ENCODE assay signal across 10 cellular contexts in genomic region chr15:43516185-43516584, GRCh38. TPM values are rescaled to one million over a fixed set of nuclear protein-coding genes. Genes with fewer than 3 reads are reported as not detected.
DNase-seq lines count a peak whose midpoint lies in the region; ATAC-seq and TF ChIP-seq lines count a peak whose summit lies in the region.
"Had no signal": no experiment of that assay in that cellular context is flagged by ENCODE, and none has a peak within 500 bp of the region (broad histone marks: within the 10 kb centered on the region; RNA-seq: fewer than 3 reads in every experiment).

No MANE protein-coding gene starts in this region.

- CTCF ChIA-PET in AG04449 (lab: Yijun Ruan, JAX) = interaction anchor here (0.8 to 4.2 kb wide), 5 partner anchors 13 to 231 kb away, joined by 3 to 37 read pairs (median 14); partner anchors contain the start of gene TP53BP1

- no peaks in the 10 kb centered on the region for H3K9me3 ChIP-seq in neural progenitor cell (ENCODE audit: low read depth)
- H3K9me3 ChIP-seq in left lung = no peaks in the 10 kb centered on the region

- peaks cover 78% of the 10 kb centered on the region for H3K4me1 Mint-ChIP-seq in neural progenitor cell

- peak overlapping the region; percentile 82 for H3K4me2 ChIP-seq in neural progenitor cell

- POLR2A ChIA-PET in AG04449 (lab: Yijun Ruan, JAX) = interaction anchor here (1.2 to 2.1 kb wide), 4 partner anchors 10 to 277 kb away, joined by 3 to 9 read pairs (median 6); no protein-coding TSS in a partner anchor

- no peaks in the 10 kb centered on the region for H4K20me1 ChIP-seq in neural progenitor cell (ENCODE audit: low read depth)

- no peak overlapping the region for H3K9ac ChIP-seq in neural progenitor cell

- peaks cover 14% of the 10 kb centered on the region for H3K27me3 ChIP-seq in neural progenitor cell
- H3K27me3 ChIP-seq in left lung = peaks cover 0 to 50% of the 10 kb centered on the region in 2 donors

- peaks cover 21% of the 10 kb centered on the region for H3K36me3 Mint-ChIP-seq in neural progenitor cell
- H3K36me3 Mint-ChIP-seq: CD8-positive, alpha-beta T cell had no signal

- peaks cover 27% of the 10 kb centered on the region for H3F3A ChIP-seq in neural progenitor cell (ENCODE audit: low read depth)

- peak overlapping the region; percentile 85 for H3K27ac Mint-ChIP-seq in neural progenitor cell
- H3K27ac Mint-ChIP-seq: CD8-positive, alpha-beta T cell had no signal

- H3K36me3 ChIP-seq in neural progenitor cell (no peaks in the 10 kb centered on the region), left lung (no peaks in the 10 kb centered on the region)

- peaks cover 48% of the 10 kb centered on the region for H3K4me1 ChIP-seq in neural progenitor cell
- peaks cover 3 to 13% of the 10 kb centered on the region in 2 donors for H3K4me1 ChIP-seq in left lung

- H3K27me3 Mint-ChIP-seq in neural progenitor cell (ENCODE audit: insufficient read depth, low read depth) = peaks cover 6% of the 10 kb centered on the region

- no peak for DNase-seq in AG04449 (ENCODE audit: low read depth, low spot score)
- DNase-seq in LHCN-M2 (ENCODE audit: low read depth) = peak; percentile 64
- DNase-seq in fibroblast of gingiva (ENCODE audit: low read depth) = peak; percentile 58
- DNase-seq in neural progenitor cell (ENCODE audit: low spot score) = no peak
- DNase-seq in stimulated activated naive CD8-positive, alpha-beta T cell treated with anti-CD3 and anti-CD28 coated beads, Interleukin-15, Interleukin-2, amounts not matched to agents 100 U/mL and 50 U/mL, for 24 hours = no peak
- DNase-seq in left lung = no peak
- no peak for DNase-seq in activated CD4-positive, CD25-positive, alpha-beta regulatory T cell treated with anti-CD3 and anti-CD28 coated beads, Interleukin-2, amount 50 U/mL, for 72 hours
- DNase-seq: SIG-M5 had no signal

- peak overlapping the region; percentile 91 for H3K4me3 Mint-ChIP-seq in neural progenitor cell
- H3K4me3 Mint-ChIP-seq: CD8-positive, alpha-beta T cell had no signal

- H2AFZ ChIP-seq in neural progenitor cell (replicated peaks) = peak overlapping the region; percentile 77

- H3K27ac ChIP-seq in neural progenitor cell (no peak overlapping the region), left lung (peak overlapping the region in 1 of 2 donors; percentile 42)

- intact Hi-C loops in left lung (cut with DNase I) = no loop called here

- no peaks in the 10 kb centered on the region for H3K79me2 ChIP-seq in neural progenitor cell (ENCODE audit: low read depth)

- peak overlapping the region; percentile 98 for H3K4me3 ChIP-seq in AG04449 (ENCODE audit: low read depth, low read length)
- peak overlapping the region; percentile 52 for H3K4me3 ChIP-seq in neural progenitor cell
- H3K4me3 ChIP-seq in left lung = no peak overlapping the region

- no peak for TF ChIP-seq CTCF in AG04449 (IDR thresholded peaks at IDR 0.05; ENCODE audit: insufficient read depth, low read length, missing control alignments)
- TF ChIP-seq CTCF in neural progenitor cell (IDR thresholded peaks at IDR 0.05) = no peak
- TF ChIP-seq CTCF in left lung (IDR thresholded peaks at IDR 0.05) = no peak

- ATAC-seq in HG02870 (IDR thresholded peaks at IDR 0.05; ENCODE audit: unreplicated experiment) (no peak), left lung (no peak)
- ATAC-seq in stimulated activated naive CD8-positive, alpha-beta T cell treated with anti-CD3 and anti-CD28 coated beads, Interleukin-15, Interleukin-2, amounts not matched to agents 100 U/mL and 50 U/mL, for 24 hours = no peak
- ATAC-seq: CD8-positive, alpha-beta T cell had no signal

- no peaks in the 10 kb centered on the region for H3K9me3 Mint-ChIP-seq in neural progenitor cell
- H3K9me3 Mint-ChIP-seq: CD8-positive, alpha-beta T cell had no signal

RNA-seq across cellular contexts. Expression of gene MAP1A, which starts 1.2 kb away (rescaled TPM):
- total RNA-seq in LHCN-M2 (2014; rRNA removed) (52.7 and 61.2 TPM in 2 replicates), neural progenitor cell (ENCODE audit: low replicate concordance) (4.0 and 8.2 TPM in 2 replicates), left lung (10 to 100 TPM; 12.7 to 13.4 TPM)
- polyA plus RNA-seq in LHCN-M2 (2012) = 73.3 TPM

RNA-seq across cellular contexts. Expression of gene TP53BP1, which starts 23.2 kb away (rescaled TPM):
- total RNA-seq in LHCN-M2 (2014; rRNA removed) (37.7 and 46.0 TPM in 2 replicates), neural progenitor cell (ENCODE audit: low replicate concordance) (66.5 and 73.5 TPM in 2 replicates), left lung (10 to 100 TPM; 32.7 to 42.4 TPM)
- polyA plus RNA-seq in LHCN-M2 (2012) = 24.2 TPM

Comparison
In these comparisons a context has a peak if more than half of its experiments do, and no peak if none do; other contexts are left out.
1. DNase-seq: peak in LHCN-M2 (single experiment) and fibroblast of gingiva (single experiment); none in AG04449 (single experiment), neural progenitor cell (single experiment), stimulated activated naive CD8-positive, alpha-beta T cell treated with anti-CD3 and anti-CD28 coated beads, Interleukin-15, Interleukin-2, amounts not matched to agents 100 U/mL and 50 U/mL, for 24 hours (single experiment), left lung (0 of 2) and activated CD4-positive, CD25-positive, alpha-beta regulatory T cell treated with anti-CD3 and anti-CD28 coated beads, Interleukin-2, amount 50 U/mL, for 72 hours (single experiment).
2. H3K4me3 ChIP-seq: peak in AG04449 (single experiment) and neural progenitor cell (single experiment); none in left lung (0 of 2).